ENCODE assay signal across 1 cellular context in the genomic region with DNA sequence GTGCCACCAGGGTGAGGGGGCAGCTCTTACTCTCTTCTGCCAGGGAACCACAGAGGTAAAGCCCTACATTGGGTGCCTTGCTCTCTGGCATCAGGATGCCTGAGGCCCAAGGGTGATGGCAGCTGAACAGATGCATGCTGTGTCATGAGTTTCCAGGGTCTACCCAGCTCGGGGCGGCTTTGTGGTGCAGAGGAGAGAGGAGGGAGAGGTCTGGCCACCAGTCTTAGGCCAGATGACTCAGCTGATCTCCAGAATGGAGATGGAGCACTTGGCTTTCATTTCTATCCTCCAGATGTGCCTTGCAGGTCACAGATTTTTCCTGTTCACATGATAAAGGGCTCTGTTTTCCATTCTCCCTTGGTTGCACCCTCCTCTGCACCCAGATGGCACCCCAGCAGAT.
TF ChIP-seq lines count a peak whose summit lies in the region.

No MANE protein-coding gene starts in this region.

TF ChIP-seq in SK-N-SH treated with all-trans-retinoic acid at 6 μM for 48 hours, 23 proteins besides CTCF, POLR2A, EP300 and RAD21 (continued from another document):
- TF ChIP-seq, protein P1, sequence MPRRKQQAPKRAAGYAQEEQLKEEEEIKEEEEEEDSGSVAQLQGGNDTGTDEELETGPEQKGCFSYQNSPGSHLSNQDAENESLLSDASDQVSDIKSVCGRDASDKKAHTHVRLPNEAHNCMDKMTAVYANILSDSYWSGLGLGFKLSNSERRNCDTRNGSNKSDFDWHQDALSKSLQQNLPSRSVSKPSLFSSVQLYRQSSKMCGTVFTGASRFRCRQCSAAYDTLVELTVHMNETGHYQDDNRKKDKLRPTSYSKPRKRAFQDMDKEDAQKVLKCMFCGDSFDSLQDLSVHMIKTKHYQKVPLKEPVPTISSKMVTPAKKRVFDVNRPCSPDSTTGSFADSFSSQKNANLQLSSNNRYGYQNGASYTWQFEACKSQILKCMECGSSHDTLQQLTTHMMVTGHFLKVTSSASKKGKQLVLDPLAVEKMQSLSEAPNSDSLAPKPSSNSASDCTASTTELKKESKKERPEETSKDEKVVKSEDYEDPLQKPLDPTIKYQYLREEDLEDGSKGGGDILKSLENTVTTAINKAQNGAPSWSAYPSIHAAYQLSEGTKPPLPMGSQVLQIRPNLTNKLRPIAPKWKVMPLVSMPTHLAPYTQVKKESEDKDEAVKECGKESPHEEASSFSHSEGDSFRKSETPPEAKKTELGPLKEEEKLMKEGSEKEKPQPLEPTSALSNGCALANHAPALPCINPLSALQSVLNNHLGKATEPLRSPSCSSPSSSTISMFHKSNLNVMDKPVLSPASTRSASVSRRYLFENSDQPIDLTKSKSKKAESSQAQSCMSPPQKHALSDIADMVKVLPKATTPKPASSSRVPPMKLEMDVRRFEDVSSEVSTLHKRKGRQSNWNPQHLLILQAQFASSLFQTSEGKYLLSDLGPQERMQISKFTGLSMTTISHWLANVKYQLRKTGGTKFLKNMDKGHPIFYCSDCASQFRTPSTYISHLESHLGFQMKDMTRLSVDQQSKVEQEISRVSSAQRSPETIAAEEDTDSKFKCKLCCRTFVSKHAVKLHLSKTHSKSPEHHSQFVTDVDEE (CRISPR knock-in tag; IDR thresholded peaks at IDR 0.05) = no peak
- no peak for TF ChIP-seq ISL1 (CRISPR knock-in tag; IDR thresholded peaks at IDR 0.05)
- TF ChIP-seq ZFP30 (CRISPR knock-in tag; IDR thresholded peaks at IDR 0.05) = no peak
- no peak for TF ChIP-seq ZFP3 (CRISPR knock-in tag; IDR thresholded peaks at IDR 0.05)
- no peak for TF ChIP-seq ZNF70 (CRISPR knock-in tag; IDR thresholded peaks at IDR 0.05)
